1 cellular context compared by ENCODE assay signal in genomic region chr10:119306514-119306951, GRCh38.
TF ChIP-seq lines count a peak whose summit lies in the region.

No MANE protein-coding gene starts in this region.

TF ChIP-seq in K562, 482 proteins besides CTCF, POLR2A, EP300 and RAD21 (continued from another document):
- TF ChIP-seq THAP12 (CRISPR knock-in tag; IDR thresholded peaks at IDR 0.05) (no peak), ZNF41 (CRISPR knock-in tag; conservative IDR thresholded peaks at IDR 0.05) (no peak)
